ENCODE assay signal across 8 cellular contexts in genomic region chr17:59565171-59565958, GRCh38. TPM values are rescaled to one million over a fixed set of nuclear protein-coding genes. Genes with fewer than 3 reads are reported as not detected.
DNase-seq lines count a peak whose midpoint lies in the region; ATAC-seq and TF ChIP-seq lines count a peak whose summit lies in the region.

Gene DHX40 (plus strand): TSS chr17:59565610. CDS start chr17:59565672, 62 bp downstream.

- H3K4me3 Mint-ChIP-seq in activated naive CD8-positive, alpha-beta T cell: peak within 1 kb of the TSS; percentile 100
- H3K4me3 Mint-ChIP-seq in glutamatergic neuron (ENCODE audit: unreplicated experiment): peak within 1 kb of the TSS; percentile 100

- WGBS in testis, 2 donors: 6 to 13% methylated on average over 22 to 62 of the region's 62 CpGs

- H3K27ac ChIP-seq in osteoblast (ENCODE audit: low read depth, low read length) (peak within 1 kb of the TSS; percentile 70), testis (peak within 1 kb of the TSS; percentile 71 to 92)

- no peaks in the 10 kb centered on the region for H3K27me3 ChIP-seq in osteoblast (ENCODE audit: insufficient read depth, low read length)
- H3K27me3 ChIP-seq in testis: no peaks in the 10 kb centered on the region

- no peaks in the 10 kb centered on the region for H3K36me3 ChIP-seq in osteoblast (ENCODE audit: insufficient read depth, low read length)
- H3K36me3 ChIP-seq in testis (ENCODE audit: low read depth, missing control alignments): no peaks in the 10 kb centered on the region

- peaks cover 25% of the 10 kb centered on the region for H3K4me1 Mint-ChIP-seq in activated naive CD8-positive, alpha-beta T cell (ENCODE audit: low read depth)
- H3K4me1 Mint-ChIP-seq in glutamatergic neuron (ENCODE audit: low read depth, unreplicated experiment): peaks cover 12% of the 10 kb centered on the region

- H2AFZ ChIP-seq in osteoblast (ENCODE audit: low read length): peak within 1 kb of the TSS; percentile 100

- no peaks in the 10 kb centered on the region for H3K36me3 Mint-ChIP-seq in activated naive CD8-positive, alpha-beta T cell
- no peaks in the 10 kb centered on the region for H3K36me3 Mint-ChIP-seq in glutamatergic neuron (ENCODE audit: unreplicated experiment)

- TF ChIP-seq POLR2A in testis (IDR thresholded peaks at IDR 0.05): no peak

- H3K4me1 ChIP-seq in osteoblast (ENCODE audit: insufficient read depth, low read length): peaks cover 10% of the 10 kb centered on the region
- H3K4me1 ChIP-seq in testis: no peaks in the 10 kb centered on the region

- DNase-seq in GM03348 (ENCODE audit: low spot score): peak; percentile 96
- peak; percentile 80 for DNase-seq in NCI-H1105 treated with DMSO at 0.1 percent for 48 hours (lab: John Stamatoyannopoulos, UW)
- DNase-seq in SKM-1 treated with dmso at 0.1 percent for 144 hours (lab: John Stamatoyannopoulos, UW; ENCODE audit: unreplicated experiment): peak; percentile 84
- DNase-seq in glutamatergic neuron: peak; percentile 95
- DNase-seq in osteoblast (ENCODE audit: insufficient read length, low spot score, missing footprints): peak; percentile 96
- DNase-seq in testis: peak; percentile 98

- no peaks in the 10 kb centered on the region for H3K27me3 Mint-ChIP-seq in activated naive CD8-positive, alpha-beta T cell
- peaks cover 5% of the 10 kb centered on the region for H3K27me3 Mint-ChIP-seq in glutamatergic neuron (ENCODE audit: unreplicated experiment)

- H3K4me3 ChIP-seq in osteoblast (ENCODE audit: insufficient read depth, low read length): peak within 1 kb of the TSS; percentile 100
- H3K4me3 ChIP-seq in testis: peak within 1 kb of the TSS; percentile 92 to 95

- no peaks in the 10 kb centered on the region for H3K9me3 ChIP-seq in osteoblast (ENCODE audit: low read depth, low read length)
- H3K9me3 ChIP-seq in testis: no peaks in the 10 kb centered on the region

- peaks cover 20% of the 10 kb centered on the region for H3K79me2 ChIP-seq in osteoblast (ENCODE audit: insufficient read depth, low read length)

- H3K4me2 ChIP-seq in osteoblast (ENCODE audit: insufficient read depth, low read length): peak within 1 kb of the TSS; percentile 79

- no peak for TF ChIP-seq CTCF in glutamatergic neuron (IDR thresholded peaks at IDR 0.05; ENCODE audit: partially characterized antibody, unreplicated experiment)
- TF ChIP-seq CTCF in osteoblast (IDR thresholded peaks at IDR 0.05; ENCODE audit: extremely low read depth, low read depth, low read length): no peak
- no peak for TF ChIP-seq CTCF in testis (IDR thresholded peaks at IDR 0.05)

- H4K20me1 ChIP-seq in osteoblast (ENCODE audit: insufficient read depth, low read length): no peaks in the 10 kb centered on the region

- H3K9me3 Mint-ChIP-seq in activated naive CD8-positive, alpha-beta T cell (ENCODE audit: low read depth): no peaks in the 10 kb centered on the region
- peaks cover 12% of the 10 kb centered on the region for H3K9me3 Mint-ChIP-seq in glutamatergic neuron (ENCODE audit: unreplicated experiment)

- H3K27ac Mint-ChIP-seq in activated naive CD8-positive, alpha-beta T cell: peak within 1 kb of the TSS; percentile 96
- peak within 1 kb of the TSS; percentile 96 for H3K27ac Mint-ChIP-seq in glutamatergic neuron (ENCODE audit: unreplicated experiment)

- intact Hi-C loops in testis (cut with DNase I; ENCODE audit: low total_unique reads): no loop called here

- peak; percentile 81 for ATAC-seq in HG02588 (IDR thresholded peaks at IDR 0.05; ENCODE audit: unreplicated experiment)

RNA-seq across cellular contexts. Expression of gene DHX40, which starts in this region (rescaled TPM):
- total RNA-seq in glutamatergic neuron (ENCODE audit: unreplicated experiment): 33.7 TPM
- total RNA-seq in osteoblast: 74.6 and 76.4 TPM in 2 replicates
- total RNA-seq in testis: 10 to 100 TPM; 60.8 to 71.9 TPM
- polyA plus RNA-seq in testis (ENCODE audit: insufficient read depth, low read depth, low replicate concordance): 53.2 TPM

Comparison
In these comparisons a context has a peak if more than half of its experiments do, and no peak if none do; other contexts are left out.
1. Peak in every context shown above with its lines: DNase-seq, ATAC-seq, H3K4me3 ChIP-seq and H3K27ac ChIP-seq.